Comparison of ENCODE assay signal across 8 cellular contexts in genomic region chr16:31507929-31508705, GRCh38. TPM values are rescaled to one million over a fixed set of nuclear protein-coding genes. Genes with fewer than 3 reads are reported as not detected.
DNase-seq lines count a peak whose midpoint lies in the region; ATAC-seq and TF ChIP-seq lines count a peak whose summit lies in the region.

Gene RUSF1, minus strand, starts transcription at chr16:31508391. Its CDS starts 18 bp downstream, at chr16:31508373.

- no peak for TF ChIP-seq CTCF in CD14-positive monocyte (IDR thresholded peaks at IDR 0.05)
- TF ChIP-seq CTCF in activated CD8-positive, alpha-beta T cell treated with anti-CD3 and anti-CD28 coated beads for 36 hours (IDR thresholded peaks at IDR 0.05), result no peak
- no peak for TF ChIP-seq CTCF in lung (IDR thresholded peaks at IDR 0.05; ENCODE audit: control extremely low read depth, extremely low read depth)

- H3K27ac ChIP-seq in ectodermal cell (ENCODE audit: insufficient read depth, low read depth, low read length, poor library complexity, severe bottlenecking) (peak within 1 kb of the TSS; percentile 81), lung (ENCODE audit: low read depth in 1 of 2, low read length in 1 of 2) (peak within 1 kb of the TSS; percentile 97 to 99)

- H3K4me3 Mint-ChIP-seq in CD14-positive monocyte, result peak within 1 kb of the TSS; percentile 90 to 91
- H3K4me3 Mint-ChIP-seq in activated CD8-positive, alpha-beta T cell treated with anti-CD3 and anti-CD28 coated beads for 36 hours, result peak within 1 kb of the TSS; percentile 98

- no peaks in the 10 kb centered on the region for H3K27me3 Mint-ChIP-seq in CD14-positive monocyte (ENCODE audit: low read depth in 3 of 3)
- no peaks in the 10 kb centered on the region for H3K27me3 Mint-ChIP-seq in activated CD8-positive, alpha-beta T cell treated with anti-CD3 and anti-CD28 coated beads for 36 hours

- no peaks in the 10 kb centered on the region for H3K9me3 ChIP-seq in ectodermal cell (ENCODE audit: control insufficient read depth, low read length)
- no peaks in the 10 kb centered on the region for H3K9me3 ChIP-seq in lung (ENCODE audit: control insufficient read depth in 2 of 2, insufficient read depth in 1 of 2, low read length in 1 of 2)

- H3K27me3 ChIP-seq in ectodermal cell (ENCODE audit: control insufficient read depth, insufficient read depth, low read length, poor library complexity, severe bottlenecking), result no peaks in the 10 kb centered on the region
- H3K27me3 ChIP-seq in lung (ENCODE audit: control insufficient read depth, insufficient read depth), result no peaks in the 10 kb centered on the region

- peak; percentile 73 for ATAC-seq in GM19328 (IDR thresholded peaks at IDR 0.05; ENCODE audit: unreplicated experiment)
- peak; percentile 74 for ATAC-seq in HG03469 (IDR thresholded peaks at IDR 0.05; ENCODE audit: unreplicated experiment)
- peak; percentile 87 for ATAC-seq in activated CD8-positive, alpha-beta T cell treated with anti-CD3 and anti-CD28 coated beads for 36 hours
- ATAC-seq in lung (ENCODE audit: insufficient read depth, low FRiP score), result peak; percentile 85

- CTCF ChIA-PET in activated CD8-positive, alpha-beta T cell treated with anti-CD3 and anti-CD28 coated beads for 36 hours (lab: Charles Lee), result interaction anchor here (0.7 to 2.9 kb wide), 4 partner anchors 48 to 350 kb away, joined by 3 to 12 read pairs (median 4); partner anchors contain the start of gene ARMC5

- H3K27ac Mint-ChIP-seq in CD14-positive monocyte, result peak within 1 kb of the TSS; percentile 84 to 95 (median 92)
- peak within 1 kb of the TSS; percentile 98 for H3K27ac Mint-ChIP-seq in activated CD8-positive, alpha-beta T cell treated with anti-CD3 and anti-CD28 coated beads for 36 hours

- H3K4me1 Mint-ChIP-seq in CD14-positive monocyte, result peaks cover 45% of the 10 kb centered on the region
- peaks cover 45% of the 10 kb centered on the region for H3K4me1 Mint-ChIP-seq in activated CD8-positive, alpha-beta T cell treated with anti-CD3 and anti-CD28 coated beads for 36 hours (ENCODE audit: low read depth)

- H3K36me3 Mint-ChIP-seq in CD14-positive monocyte, result peaks cover 6 to 11% of the 10 kb centered on the region in 2 donors
- peaks cover 7% of the 10 kb centered on the region for H3K36me3 Mint-ChIP-seq in activated CD8-positive, alpha-beta T cell treated with anti-CD3 and anti-CD28 coated beads for 36 hours (ENCODE audit: low read depth)

- H3K9me3 Mint-ChIP-seq in CD14-positive monocyte, result peaks cover 0 to 5% (median 2%) of the 10 kb centered on the region in 7 donors
- peaks cover 2% of the 10 kb centered on the region for H3K9me3 Mint-ChIP-seq in activated CD8-positive, alpha-beta T cell treated with anti-CD3 and anti-CD28 coated beads for 36 hours

- peak within 1 kb of the TSS; percentile 99 for H3K4me3 ChIP-seq in ectodermal cell (ENCODE audit: insufficient read depth, low read depth, low read length)
- H3K4me3 ChIP-seq in lung, result peak within 1 kb of the TSS; percentile 100

- 0% methylated on average over 65 of the region's 65 CpGs for WGBS in ectodermal cell, 2 experiments
- WGBS in lung, 2 donors, result 0% methylated on average over 65 of the region's 65 CpGs

- intact Hi-C loops in CD14-positive monocyte (cut with micrococcal nuclease), result no loop called here
- intact Hi-C loops in activated CD8-positive, alpha-beta T cell treated with anti-CD3 and anti-CD28 coated beads for 36 hours (cut with micrococcal nuclease), result loop anchor here (10.0 kb wide), 1 partner anchor 207 kb away; a partner anchor contains a TSS

- POLR2A ChIA-PET in activated CD8-positive, alpha-beta T cell treated with anti-CD3 and anti-CD28 coated beads for 36 hours (lab: Charles Lee), result interaction anchor here (0.7 to 3.0 kb wide), 15 partner anchors 9 to 368 kb away, joined by 3 to 17 read pairs (median 4); partner anchors contain the start of genes ARMC5 and ZNF267

- DNase-seq in CD14-positive monocyte (ENCODE audit: low spot score) (peak; percentile 86), NCI-H774 (lab: John Stamatoyannopoulos, UW) (peak; percentile 81), lung (ENCODE audit: low spot score) (peak; percentile 91)
- peak; percentile 93 for DNase-seq in activated CD8-positive, alpha-beta T cell treated with anti-CD3 and anti-CD28 coated beads for 36 hours
- DNase-seq in stimulated activated CD4-positive, alpha-beta T cell treated with anti-CD3 and anti-CD28 coated beads, TNF-alpha, amount 100 ng/mL, for 24 hours (ENCODE audit: low read depth in 3 of 3), result peak; percentile 67 to 84 (median 70)

- no peaks in the 10 kb centered on the region for H3K4me1 ChIP-seq in ectodermal cell (ENCODE audit: control insufficient read depth, insufficient read depth, low read length)
- peaks cover 13% of the 10 kb centered on the region in 2 donors for H3K4me1 ChIP-seq in lung (ENCODE audit: control insufficient read depth in 2 of 2, insufficient read depth in 2 of 2, low read length in 2 of 2)

- H3K36me3 ChIP-seq in ectodermal cell (ENCODE audit: control insufficient read depth, insufficient read depth, low read length), result no peaks in the 10 kb centered on the region
- peaks cover 0 to 2% of the 10 kb centered on the region in 2 donors for H3K36me3 ChIP-seq in lung (ENCODE audit: control insufficient read depth in 2 of 2, insufficient read depth in 2 of 2, low read length in 2 of 2)

RNA-seq across cellular contexts. Expression of gene RUSF1, which starts in this region (rescaled TPM):
- polyA plus RNA-seq in CD14-positive monocyte (10 to 100 TPM; 10.3 to 11.8 TPM), lung (10 to 100 TPM; 56.1 to 70.3 TPM)
- 10 to 100 TPM; 35.8 to 36.7 TPM for total RNA-seq in activated CD8-positive, alpha-beta T cell treated with anti-CD3 and anti-CD28 coated beads for 36 hours
- 44.8 TPM for polyA plus RNA-seq in ectodermal cell (2013, experiment 1 of 4)
- polyA plus RNA-seq in ectodermal cell (2013, experiment 2 of 4), result 44.4 TPM
- polyA plus RNA-seq in ectodermal cell (2013, experiment 3 of 4), result 43.4 TPM
- 51.6 TPM for polyA plus RNA-seq in ectodermal cell (2013, experiment 4 of 4)
- 10 to 100 TPM; 75.9 to 82.7 TPM for total RNA-seq in lung

Comparison
In these comparisons a context has a peak if more than half of its experiments do, and no peak if none do; other contexts are left out.
1. Peak in every context shown above with its lines: DNase-seq, ATAC-seq, H3K4me3 ChIP-seq and H3K27ac ChIP-seq.
2. RNA of gene RUSF1 (polyA plus RNA-seq): 56.1 to 70.3 TPM in lung; 10.3 to 11.8 TPM in CD14-positive monocyte; every median in the first group is over 4 times any median in the second.